Comparison of ENCODE assay signal across 25 cellular contexts in the genomic region with DNA sequence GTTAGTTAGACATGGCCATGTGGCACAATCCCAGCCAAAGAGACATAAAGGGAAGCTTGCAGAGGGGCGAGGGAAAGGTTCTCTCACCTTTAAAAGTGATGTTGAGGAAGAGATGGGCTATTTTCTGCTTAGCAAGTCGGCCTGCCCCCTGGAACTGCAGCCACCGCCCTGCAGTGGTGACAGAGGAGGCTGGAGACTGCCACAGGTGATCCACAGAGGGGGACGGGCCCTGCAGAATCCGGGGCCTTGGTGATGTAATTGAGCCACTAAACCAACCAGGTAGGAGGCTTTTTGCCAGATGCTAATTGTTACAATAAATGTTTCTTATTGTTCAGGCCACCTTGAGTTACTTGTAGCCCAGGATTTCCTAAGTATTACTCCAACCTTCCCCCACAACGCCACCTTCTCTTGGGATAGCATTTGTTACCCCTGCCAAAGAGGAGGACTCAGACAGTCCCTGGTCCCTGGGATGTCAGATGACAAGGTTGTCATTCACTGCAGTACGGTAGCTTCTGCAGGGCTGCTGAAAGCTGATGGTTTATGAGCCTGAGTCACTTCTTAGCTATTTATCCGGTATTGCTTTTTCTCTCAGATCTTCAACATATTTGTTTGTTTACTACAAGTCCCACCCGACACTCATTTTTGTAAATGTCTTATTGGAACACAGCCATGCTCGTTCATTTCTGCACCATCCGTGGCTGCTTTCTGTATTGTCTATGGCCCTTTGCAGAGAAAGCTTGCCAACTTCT.
A peak's percentile ranks its signal among the peaks of the same experiment; 100 is the strongest.
DNase-seq lines count a peak whose midpoint lies in the region; ATAC-seq and TF ChIP-seq lines count a peak whose summit lies in the region.
"Had no signal": no experiment of that assay in that cellular context is flagged by ENCODE, and none has a peak within 500 bp of the region (broad histone marks: within the 10 kb centered on the region; RNA-seq: fewer than 3 reads in every experiment).

No MANE protein-coding gene starts in this region.

- TF ChIP-seq POLR2A in esophagus squamous epithelium (IDR thresholded peaks at IDR 0.05) (no peak), esophagus muscularis mucosa (IDR thresholded peaks at IDR 0.05; ENCODE audit: low read depth) (no peak)

- WGBS in esophagus squamous epithelium, 2 donors, result 67 to 70% methylated on average over 9 to 11 of the region's 11 CpGs
- WGBS in esophagus muscularis mucosa, result 70% methylated on average over 9 of the region's 11 CpGs

- no peak overlapping the region for H3K4me3 ChIP-seq in esophagus squamous epithelium
- no peak overlapping the region for H3K4me3 ChIP-seq in esophagus muscularis mucosa
- H3K4me3 ChIP-seq: MG63, prostate gland, right lobe of liver, stomach, thyroid gland had no signal

- no peaks in the 10 kb centered on the region for H3K4me1 ChIP-seq in esophagus squamous epithelium
- H3K4me1 ChIP-seq in esophagus muscularis mucosa, result peaks cover 0 to 5% (median 0%) of the 10 kb centered on the region in 4 donors
- H3K4me1 ChIP-seq: prostate gland, thyroid gland had no signal

- H3K27me3 ChIP-seq in esophagus squamous epithelium (no peaks in the 10 kb centered on the region), esophagus muscularis mucosa (no peaks in the 10 kb centered on the region)
- H3K27me3 ChIP-seq: MG63, right lobe of liver, stomach, thyroid gland had no signal

- CTCF ChIA-PET in HEK293T (lab: Yijun Ruan, JAX), result interaction anchor here (0.5 kb wide), 1 partner anchor 298 kb away, joined by 3 read pairs; no protein-coding TSS in a partner anchor

- H3K36me3 ChIP-seq in esophagus squamous epithelium (no peaks in the 10 kb centered on the region), esophagus muscularis mucosa (peaks cover 0 to 6% (median 3%) of the 10 kb centered on the region in 4 donors)
- H3K36me3 ChIP-seq: MG63, prostate gland, right lobe of liver, stomach, thyroid gland had no signal

- intact Hi-C loops in esophagus squamous epithelium (cut with DNase I) (no loop called here), esophagus muscularis mucosa (cut with DNase I) (no loop called here)

- POLR2A ChIA-PET in HEK293T (lab: Yijun Ruan, JAX), result no interaction called here

- H3K9me3 ChIP-seq in esophagus squamous epithelium (no peaks in the 10 kb centered on the region), esophagus muscularis mucosa (no peaks in the 10 kb centered on the region)
- H3K9me3 ChIP-seq: MG63, prostate gland, right lobe of liver, stomach, thyroid gland had no signal

- TF ChIP-seq CTCF in esophagus squamous epithelium (IDR thresholded peaks at IDR 0.05) (no peak), esophagus muscularis mucosa (IDR thresholded peaks at IDR 0.05) (no peak)

- no peak for ATAC-seq in GM21447 (IDR thresholded peaks at IDR 0.05; ENCODE audit: unreplicated experiment)
- ATAC-seq: activated CD8-positive, alpha-beta T cell treated with anti-CD3 and anti-CD28 coated beads, Interleukin-2, amount 10 ng/mL, durations not matched to agents 7 days and 5 days; activated T-helper 17 cell treated with anti-CD3 and anti-CD28 coated beads, Interleukin-2, amount 50 U/mL, for 72 hours; naive thymus-derived CD8-positive, alpha-beta T cell; right lobe of liver had no signal

- TF ChIP-seq EP300 in esophagus muscularis mucosa (IDR thresholded peaks at IDR 0.05), result no peak

- peak; percentile 47 for DNase-seq in EH (ENCODE audit: low read depth)
- DNase-seq in HT1080 (ENCODE audit: low read depth), result peak; percentile 43
- DNase-seq in SW480 (ENCODE audit: low spot score), result peak; percentile 79
- DNase-seq in HEK293T (ENCODE audit: extremely low spot score), result no peak
- DNase-seq in esophagus squamous epithelium (lab: John Stamatoyannopoulos, UW), result no peak
- DNase-seq in esophagus muscularis mucosa (ENCODE audit: extremely low spot score), result no peak
- DNase-seq: activated CD8-positive, alpha-beta T cell treated with anti-CD3 and anti-CD28 coated beads, Interleukin-2, amount 10 ng/mL, durations not matched to agents 7 days and 5 days; activated naive CD4-positive, alpha-beta T cell treated with anti-CD3 and anti-CD28 coated beads, Interleukin-2, amount 50 U/mL, for 16 hours; amniotic stem cell; endodermal cell; foreskin melanocyte; MG63; naive thymus-derived CD8-positive, alpha-beta T cell; NCI-H1417; NCI-H2029; NCI-H510A treated with DMSO at 0.1 percent for 48 hours; NK-92 treated with Interleukin-12 subunit alpha and Interleukin-12 subunit beta, amount 100 ng/mL, for 24 hours; right lobe of liver; SIG-M5; stimulated activated CD4-positive, alpha-beta T cell treated with anti-CD3 and anti-CD28 coated beads, Interleukin-2, amount 100 ng/mL, for 48 hours; stomach; thyroid gland had no signal

- H3K27ac ChIP-seq in esophagus squamous epithelium, result no peak overlapping the region
- no peak overlapping the region for H3K27ac ChIP-seq in esophagus muscularis mucosa (replicated peaks in 1 of 4)
- H3K27ac ChIP-seq: prostate gland, right lobe of liver, stomach, thyroid gland had no signal

TF ChIP-seq in HEK293T, 16 proteins besides CTCF, POLR2A, EP300 and RAD21:
- no peak for TF ChIP-seq SUZ12 (IDR thresholded peaks at IDR 0.05)
- TF ChIP-seq ELF4 (IDR thresholded peaks at IDR 0.05), result no peak
- TF ChIP-seq FOXM1 (IDR thresholded peaks at IDR 0.05; ENCODE audit: borderline replicate concordance), result no peak
- no peak for TF ChIP-seq LEF1 (IDR thresholded peaks at IDR 0.05; ENCODE audit: borderline replicate concordance)
- TF ChIP-seq FOXK2 (IDR thresholded peaks at IDR 0.05), result no peak
- TF ChIP-seq NFRKB (IDR thresholded peaks at IDR 0.05), result no peak
- no peak for TF ChIP-seq BHLHE40 (IDR thresholded peaks at IDR 0.05; ENCODE audit: borderline replicate concordance)
- no peak for TF ChIP-seq ARNT (IDR thresholded peaks at IDR 0.05)
- TF ChIP-seq L3MBTL2 (conservative IDR thresholded peaks at IDR 0.05), result no peak
- no peak for TF ChIP-seq SP1 (IDR thresholded peaks at IDR 0.05)
- TF ChIP-seq HDGF (IDR thresholded peaks at IDR 0.05; ENCODE audit: borderline replicate concordance), result no peak
- no peak for TF ChIP-seq ZNF384 (IDR thresholded peaks at IDR 0.05)
- TF ChIP-seq, protein P1, sequence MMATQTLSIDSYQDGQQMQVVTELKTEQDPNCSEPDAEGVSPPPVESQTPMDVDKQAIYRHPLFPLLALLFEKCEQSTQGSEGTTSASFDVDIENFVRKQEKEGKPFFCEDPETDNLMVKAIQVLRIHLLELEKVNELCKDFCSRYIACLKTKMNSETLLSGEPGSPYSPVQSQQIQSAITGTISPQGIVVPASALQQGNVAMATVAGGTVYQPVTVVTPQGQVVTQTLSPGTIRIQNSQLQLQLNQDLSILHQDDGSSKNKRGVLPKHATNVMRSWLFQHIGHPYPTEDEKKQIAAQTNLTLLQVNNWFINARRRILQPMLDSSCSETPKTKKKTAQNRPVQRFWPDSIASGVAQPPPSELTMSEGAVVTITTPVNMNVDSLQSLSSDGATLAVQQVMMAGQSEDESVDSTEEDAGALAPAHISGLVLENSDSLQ (IDR thresholded peaks at IDR 0.05), result no peak
- no peak for TF ChIP-seq FOXA1 (IDR thresholded peaks at IDR 0.05)
- no peak for TF ChIP-seq TARDBP (IDR thresholded peaks at IDR 0.05)
TF ChIP-seq in HEK293T: peak in this region for 0.

Comparison
In these comparisons a context has a peak if more than half of its experiments do, and no peak if none do; other contexts are left out.
1. DNase-seq: peak in EH (single experiment), HT1080 (single experiment) and SW480 (single experiment); none in HEK293T (single experiment), esophagus squamous epithelium (single experiment) and esophagus muscularis mucosa (single experiment).